ENCODE assay signal across 8 cellular contexts in genomic region chr17:82752371-82753200, GRCh38. TPM values are rescaled to one million over a fixed set of nuclear protein-coding genes. Genes with fewer than 3 reads are reported as not detected.
DNase-seq lines count a peak whose midpoint lies in the region; ATAC-seq and TF ChIP-seq lines count a peak whose summit lies in the region.

No MANE protein-coding gene starts in this region.

- H2AK5ac ChIP-seq in mesendoderm (ENCODE audit: low read length) = no peak overlapping the region

- no peaks in the 10 kb centered on the region for H3K9me2 ChIP-seq in OCI-LY7 (ENCODE audit: insufficient read depth, low read length)

- H2BK15ac ChIP-seq in mesendoderm (replicated peaks; ENCODE audit: low read depth) = no peak overlapping the region

- H3K9ac ChIP-seq in mesendoderm (ENCODE audit: low read length) = peak overlapping the region; percentile 95

- no peak overlapping the region for H3K4ac ChIP-seq in mesendoderm (ENCODE audit: low read depth, low read length)

- H3K4me2 ChIP-seq in OCI-LY7 (ENCODE audit: low read length) (peak overlapping the region; percentile 97), mesendoderm (ENCODE audit: low read length) (peak overlapping the region; percentile 90)

- H2AFZ ChIP-seq in OCI-LY7 (ENCODE audit: low read length) = peak overlapping the region; percentile 62

- H2BK120ac ChIP-seq in mesendoderm (ENCODE audit: low read depth, low read length) = no peak overlapping the region

- H3K36me3 ChIP-seq in OCI-LY7 (ENCODE audit: insufficient read depth, low read length) = peaks cover 38% of the 10 kb centered on the region
- H3K36me3 ChIP-seq in mesendoderm (ENCODE audit: control insufficient read depth, insufficient read depth, low read length) = peaks cover 3% of the 10 kb centered on the region
- no peaks in the 10 kb centered on the region for H3K36me3 ChIP-seq in uterus

- no peaks in the 10 kb centered on the region for H3K27me3 ChIP-seq in mesendoderm (ENCODE audit: insufficient read depth, low read length, poor library complexity)
- no peaks in the 10 kb centered on the region for H3K27me3 ChIP-seq in uterus

- peaks cover 11% of the 10 kb centered on the region for H3K79me1 ChIP-seq in mesendoderm (ENCODE audit: low read length)

- CTCF ChIA-PET in OCI-LY7 (lab: Charles Lee; ENCODE audit: unreplicated experiment) = no interaction called here

- no peaks in the 10 kb centered on the region for H3K9me3 ChIP-seq in OCI-LY7 (ENCODE audit: low read length)
- H3K9me3 ChIP-seq in uterus = no peaks in the 10 kb centered on the region

- H3K18ac ChIP-seq in mesendoderm (ENCODE audit: low read length) = no peak overlapping the region

- H3K4me3 ChIP-seq in OCI-LY7 (ENCODE audit: low read depth, low read length, poor library complexity, severe bottlenecking) = peak overlapping the region; percentile 84
- H3K4me3 ChIP-seq in mesendoderm (ENCODE audit: low read length) = peak overlapping the region; percentile 92
- H3K4me3 ChIP-seq in uterus = peak overlapping the region; percentile 48 to 96

- intact Hi-C loops in OCI-LY7 (cut with micrococcal nuclease; ENCODE audit: unreplicated experiment) = loop anchor here (5.0 kb wide), 1 partner anchor 75 kb away; no protein-coding TSS in a partner anchor
- intact Hi-C loops in uterus (cut with DNase I; ENCODE audit: low total_unique reads) = no loop called here

- POLR2A ChIA-PET in OCI-LY7 (lab: Charles Lee) = no interaction called here

- peak; percentile 26 for ATAC-seq in HG02678 (IDR thresholded peaks at IDR 0.05; ENCODE audit: unreplicated experiment)

- TF ChIP-seq POLR2A in uterus (IDR thresholded peaks at IDR 0.05) = no peak

- peaks cover 33% of the 10 kb centered on the region for H3K79me2 ChIP-seq in OCI-LY7 (ENCODE audit: insufficient read depth, low read depth, low read length)
- peaks cover 14% of the 10 kb centered on the region for H3K79me2 ChIP-seq in mesendoderm (ENCODE audit: control insufficient read depth, insufficient read depth, low read length)

- no peak for TF ChIP-seq CTCF in OCI-LY7 (conservative IDR thresholded peaks at IDR 0.05; ENCODE audit: low read length)
- TF ChIP-seq CTCF in uterus (IDR thresholded peaks at IDR 0.05) = no peak

- no peak overlapping the region for H4K8ac ChIP-seq in mesendoderm (ENCODE audit: low read depth, low read length)

- peak overlapping the region; percentile 98 for H3K56ac ChIP-seq in mesendoderm (ENCODE audit: low read length)

- WGBS in mesendoderm (ENCODE audit: extremely low coverage, insufficient coverage, low lambda C conversion rate) = no CpG with 5 or more reads among the region's 72 CpGs

- H4K20me1 ChIP-seq in OCI-LY7 (ENCODE audit: insufficient read depth, low read length) = no peaks in the 10 kb centered on the region

- no TSS peak for BruUV-seq in OCI-LY7 (replicated peaks; lab: Mats Ljungman, UMichigan)

- no peak overlapping the region for H4K5ac ChIP-seq in mesendoderm (ENCODE audit: low read length)

- H3K4me1 ChIP-seq in OCI-LY7 (ENCODE audit: insufficient read depth, low read length, poor library complexity, severe bottlenecking) = peaks cover 31% of the 10 kb centered on the region
- peaks cover 10% of the 10 kb centered on the region for H3K4me1 ChIP-seq in mesendoderm (ENCODE audit: control insufficient read depth, low read depth, low read length)
- no peaks in the 10 kb centered on the region for H3K4me1 ChIP-seq in uterus

- H3K27ac ChIP-seq in OCI-LY7 (ENCODE audit: low read depth, low read length, poor library complexity, severe bottlenecking) (peak overlapping the region; percentile 64), mesendoderm (ENCODE audit: low read depth, low read length) (no peak overlapping the region), uterus (peak overlapping the region; percentile 73 to 95)

- H3K23ac ChIP-seq in mesendoderm (ENCODE audit: low read length) = peak overlapping the region; percentile 99

- H2BK5ac ChIP-seq in mesendoderm (ENCODE audit: low read length) = no peak overlapping the region

- peak; percentile 62 for DNase-seq in activated CD8-positive, alpha-beta memory T cell treated with anti-CD3 and anti-CD28 coated beads, Interleukin-2, amount 50 U/mL, for 4 hours
- DNase-seq in activated CD8-positive, alpha-beta memory T cell treated with anti-CD3 and anti-CD28 coated beads, Interleukin-2, amount 50 U/mL, for 48 hours = no peak
- DNase-seq in OCI-LY7 (ENCODE audit: low spot score) = peak; percentile 46
- DNase-seq in dermis blood vessel endothelial cell = peak; percentile 52
- DNase-seq in mesendoderm = no peak
- DNase-seq in uterus = no peak
- DNase-seq in iPS-NIHi11 (ENCODE audit: low spot score) = no peak

RNA-seq across cellular contexts. Expression of gene TBCD, which starts 0.7 kb away (rescaled TPM):
- 57.0 and 87.8 TPM in 2 replicates for total RNA-seq in OCI-LY7 (2014; rRNA removed; shearing (Covaris generic))
- total RNA-seq in OCI-LY7 (2022) (134 and 145 TPM in 2 replicates), dermis blood vessel endothelial cell (50.9 and 78.6 TPM in 2 replicates), uterus (100 to 1,000 TPM in 1 of 4 donors, 10 to 100 TPM in 3; 35.9 to 142 (median 61.3) TPM)
- 43.3 TPM for polyA plus RNA-seq in mesendoderm (2013, experiment 1 of 2)
- polyA plus RNA-seq in mesendoderm (2013, experiment 2 of 2) = 41.0 TPM

RNA-seq across cellular contexts. Expression of gene FN3K, which starts 17.2 kb away (rescaled TPM):
- 3.8 and 5.0 TPM in 2 replicates for total RNA-seq in OCI-LY7 (2014; rRNA removed; shearing (Covaris generic))
- total RNA-seq in OCI-LY7 (2022) (31.2 and 32.3 TPM in 2 replicates), dermis blood vessel endothelial cell (7.0 and 8.5 TPM in 2 replicates), uterus (10 to 100 TPM in 2 of 4 donors, 1 to 10 TPM in 2; 1.8 to 26.3 (median 7.1) TPM)
- 2.5 TPM for polyA plus RNA-seq in mesendoderm (2013, experiment 1 of 2)
- polyA plus RNA-seq in mesendoderm (2013, experiment 2 of 2) = 2.0 TPM

RNA-seq across cellular contexts. Expression of gene FN3KRP, which starts 36.1 kb away (rescaled TPM):
- 52.1 and 56.5 TPM in 2 replicates for total RNA-seq in OCI-LY7 (2014; rRNA removed; shearing (Covaris generic))
- 91.8 and 99.4 TPM in 2 replicates for total RNA-seq in OCI-LY7 (2022)
- total RNA-seq in dermis blood vessel endothelial cell = 19.1 and 23.4 TPM in 2 replicates
- 15.6 TPM for polyA plus RNA-seq in mesendoderm (2013, experiment 1 of 2)
- polyA plus RNA-seq in mesendoderm (2013, experiment 2 of 2) = 15.8 TPM
- total RNA-seq in uterus = 10 to 100 TPM in 3 of 4 donors, 1 to 10 TPM in 1; 1.2 to 97.6 (median 32.7) TPM

RNA-seq across cellular contexts. Expression of gene RAB40B, which starts 54.1 kb away (rescaled TPM):
- total RNA-seq in OCI-LY7 (2014; rRNA removed; shearing (Covaris generic)) = 10.1 and 22.1 TPM in 2 replicates
- total RNA-seq in OCI-LY7 (2022) (20.7 and 21.4 TPM in 2 replicates), dermis blood vessel endothelial cell (5.8 and 8.9 TPM in 2 replicates), uterus (10 to 100 TPM in 2 of 4 donors, 1 to 10 TPM in 2; 4.1 to 18.5 (median 11.3) TPM)
- polyA plus RNA-seq in mesendoderm (2013, experiment 1 of 2) = 1.3 TPM
- 1.4 TPM for polyA plus RNA-seq in mesendoderm (2013, experiment 2 of 2)

Comparison
In these comparisons a context has a peak if more than half of its experiments do, and no peak if none do; other contexts are left out.
1. DNase-seq: peak in activated CD8-positive, alpha-beta memory T cell treated with anti-CD3 and anti-CD28 coated beads, Interleukin-2, amount 50 U/mL, for 4 hours (single experiment), OCI-LY7 (single experiment) and dermis blood vessel endothelial cell (single experiment); none in activated CD8-positive, alpha-beta memory T cell treated with anti-CD3 and anti-CD28 coated beads, Interleukin-2, amount 50 U/mL, for 48 hours (single experiment), mesendoderm (single experiment), uterus (0 of 2) and iPS-NIHi11 (single experiment).
2. Peak in every context shown above with its lines, with median percentiles within 50 percentile points of each other: H3K4me3 ChIP-seq.